Comparison of ENCODE assay signal across 8 cellular contexts in the genomic region with DNA sequence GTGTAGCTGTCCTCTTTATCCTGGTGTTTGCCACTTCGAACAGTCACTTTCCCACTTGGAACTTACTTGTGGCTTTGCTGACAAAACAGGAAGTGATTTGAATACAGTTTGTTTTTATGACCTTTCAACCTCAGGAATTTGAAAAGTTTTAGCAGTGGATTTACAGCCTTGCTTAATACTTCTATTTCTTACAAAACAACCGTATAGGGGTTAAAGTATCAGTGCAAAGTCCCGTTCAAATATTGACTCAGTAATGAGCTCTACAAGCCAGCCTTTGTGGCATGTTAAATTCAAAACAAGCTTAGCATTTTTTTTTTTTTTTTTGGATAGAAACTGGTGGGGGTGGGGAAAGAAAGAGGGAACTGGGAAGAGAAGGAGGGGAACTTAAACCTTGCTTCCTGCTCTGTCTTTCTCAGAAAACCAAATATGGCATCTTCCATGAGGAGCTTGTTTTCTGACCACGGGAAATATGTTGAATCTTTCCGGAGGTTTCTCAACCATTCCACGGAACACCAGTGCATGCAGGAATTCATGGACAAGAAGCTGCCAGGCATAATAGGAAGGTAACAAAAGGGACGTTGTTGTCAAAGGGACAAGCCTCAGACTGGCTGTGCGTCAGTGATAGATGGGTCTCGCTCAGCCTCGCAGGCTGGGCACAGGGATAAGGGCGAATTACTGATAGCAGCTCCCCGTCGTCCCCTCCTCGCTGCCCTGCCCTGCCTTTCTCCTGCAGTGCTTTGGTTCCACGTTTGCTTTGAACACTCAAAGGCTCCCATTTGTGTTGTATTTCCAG. TPM values are rescaled to one million over a fixed set of nuclear protein-coding genes. Genes with fewer than 3 reads are reported as not detected.
DNase-seq lines count a peak whose midpoint lies in the region; ATAC-seq, FAIRE-seq and TF ChIP-seq lines count a peak whose summit lies in the region.

TSS of gene HNMT (plus strand) at position 408 of the 793 bp plus-strand sequence. CDS start at position 427, 19 bp downstream.

- peak in 1 of 2 experiments; percentile 34; a peak in 1 of 5 replicates for TF ChIP-seq RAD21 in A549 (conservative IDR thresholded peaks at IDR 0.05 in 1 of 2, IDR thresholded peaks at IDR 0.05 in 1 of 2)

- H3K9me3 ChIP-seq in A549 (no peaks in the 10 kb centered on the region), HUES6 (ENCODE audit: control insufficient read depth, insufficient read depth, low read depth, low read length) (no peaks in the 10 kb centered on the region; the same call in 1 of the 2 replicates), ascending aorta (no peaks in the 10 kb centered on the region), right cardiac atrium (ENCODE audit: control insufficient read depth, low read length) (no peaks in the 10 kb centered on the region), WERI-Rb-1 (ENCODE audit: severe bottlenecking) (peaks cover 2% of the 10 kb centered on the region)

- peak; percentile 7 to 66 for DNase-seq in A549 (ENCODE audit: low read depth in 1 of 2, low spot score in 1 of 2)
- DNase-seq in ascending aorta (ENCODE audit: low spot score in 2 of 2): peak in 1 of 2 donors; percentile 71
- DNase-seq in right cardiac atrium: peak; percentile 53 to 72 (median 71)
- DNase-seq in WERI-Rb-1: no peak
- no peak for DNase-seq in cortex of kidney (lab: John Stamatoyannopoulos, UW)

- no peaks in the 10 kb centered on the region for H3K4me1 Mint-ChIP-seq in stimulated activated memory B cell treated with anti-CD40 and anti-IgM and Interleukin-4, amounts not matched to agents 10 μg/mL and 1 μg/mL and 100 μg/mL, for 72 hours

- H3K27me3 ChIP-seq in HUES6 (ENCODE audit: control insufficient read depth, insufficient read depth, low read length) (no peaks in the 10 kb centered on the region), ascending aorta (no peaks in the 10 kb centered on the region), right cardiac atrium (ENCODE audit: control insufficient read depth, insufficient read depth) (no peaks in the 10 kb centered on the region), rectal smooth muscle tissue (ENCODE audit: control insufficient read depth, insufficient read depth, low read length) (no peaks in the 10 kb centered on the region), WERI-Rb-1 (ENCODE audit: insufficient read depth, low read depth, severe bottlenecking) (no peaks in the 10 kb centered on the region)

- intact Hi-C loops in ascending aorta (cut with DNase I): loop anchor here (5.0 to 10.0 kb wide), 2 partner anchors 281 to 538 kb away; partner anchors contain the start of gene SPOPL
- intact Hi-C loops in right cardiac atrium (cut with DNase I): no loop called here

- POLR2A ChIA-PET in A549 (lab: Yijun Ruan, JAX): interaction anchor here (0.6 kb wide), 1 partner anchor 68 kb away, joined by 3 read pairs; no protein-coding TSS in a partner anchor

- H3K4me3 ChIP-seq in A549: peak within 1 kb of the TSS; percentile 24; the same call in 1 of the 3 replicates
- peak within 1 kb of the TSS; percentile 48 for H3K4me3 ChIP-seq in HUES6 (ENCODE audit: low read depth, low read length)
- peak within 1 kb of the TSS; percentile 45 to 75 for H3K4me3 ChIP-seq in ascending aorta
- peak within 1 kb of the TSS; percentile 65 for H3K4me3 ChIP-seq in right cardiac atrium (ENCODE audit: low read length)
- peak within 1 kb of the TSS; percentile 95 for H3K4me3 ChIP-seq in rectal smooth muscle tissue (ENCODE audit: low read length)
- H3K4me3 ChIP-seq in WERI-Rb-1 (ENCODE audit: low read depth, low read length): no peak within 1 kb of the TSS

- no peak for TF ChIP-seq CTCF in A549 (IDR thresholded peaks at IDR 0.05)
- no peak for TF ChIP-seq CTCF in ascending aorta (IDR thresholded peaks at IDR 0.05)
- TF ChIP-seq CTCF in WERI-Rb-1 (IDR thresholded peaks at IDR 0.05; ENCODE audit: low read depth, low read length): no peak

- peaks cover 24% of the 10 kb centered on the region for H3K4me1 ChIP-seq in A549
- peaks cover 21% of the 10 kb centered on the region for H3K4me1 ChIP-seq in HUES6 (ENCODE audit: control insufficient read depth, insufficient read depth, low read length)
- H3K4me1 ChIP-seq in ascending aorta: peaks cover 0 to 18% of the 10 kb centered on the region in 2 donors
- peaks cover 3% of the 10 kb centered on the region for H3K4me1 ChIP-seq in right cardiac atrium (ENCODE audit: control insufficient read depth, insufficient read depth, low read length)
- H3K4me1 ChIP-seq in rectal smooth muscle tissue (ENCODE audit: control insufficient read depth, insufficient read depth, low read length): peaks cover 7% of the 10 kb centered on the region

- H3K27ac ChIP-seq in A549 (peak within 1 kb of the TSS; percentile 49 to 68), HUES6 (ENCODE audit: low read depth, low read length) (peak within 1 kb of the TSS; percentile 72), ascending aorta (peak within 1 kb of the TSS; percentile 90 to 93), right cardiac atrium (ENCODE audit: low read length) (peak within 1 kb of the TSS; percentile 99), rectal smooth muscle tissue (ENCODE audit: low read depth, low read length) (peak within 1 kb of the TSS; percentile 83), WERI-Rb-1 (no peak within 1 kb of the TSS)

- peaks cover 10% of the 10 kb centered on the region for H3K27me3 Mint-ChIP-seq in stimulated activated memory B cell treated with anti-CD40 and anti-IgM and Interleukin-4, amounts not matched to agents 10 μg/mL and 1 μg/mL and 100 μg/mL, for 72 hours

- no peak for TF ChIP-seq POLR2A in A549 (IDR thresholded peaks at IDR 0.05; ENCODE audit: low read length)

- H3K36me3 Mint-ChIP-seq in stimulated activated memory B cell treated with anti-CD40 and anti-IgM and Interleukin-4, amounts not matched to agents 10 μg/mL and 1 μg/mL and 100 μg/mL, for 72 hours: no peaks in the 10 kb centered on the region

- 41% methylated on average over 15 of the region's 15 CpGs for WGBS in A549 (ENCODE audit: missing lambda C conversion rate)
- 3% methylated on average over 15 of the region's 15 CpGs for WGBS in right cardiac atrium

- H3K36me3 ChIP-seq in HUES6 (ENCODE audit: control insufficient read depth, insufficient read depth, low read length) (no peaks in the 10 kb centered on the region), ascending aorta (no peaks in the 10 kb centered on the region), rectal smooth muscle tissue (ENCODE audit: control insufficient read depth, insufficient read depth, low read length) (no peaks in the 10 kb centered on the region), WERI-Rb-1 (no peaks in the 10 kb centered on the region)

- CTCF ChIA-PET in A549 (lab: Yijun Ruan, JAX): interaction anchor here (0.8 to 1.7 kb wide), 3 partner anchors 9 to 822 kb away, joined by 3 to 8 read pairs (median 4); no protein-coding TSS in a partner anchor

- TF ChIP-seq EP300 in A549 (IDR thresholded peaks at IDR 0.05): no peak

- H3K9ac ChIP-seq in HUES6 (ENCODE audit: low read length) (peak within 1 kb of the TSS; percentile 77), rectal smooth muscle tissue (ENCODE audit: low read length) (peak within 1 kb of the TSS; percentile 61)

- no peak within 1 kb of the TSS for H3K27ac Mint-ChIP-seq in stimulated activated memory B cell treated with anti-CD40 and anti-IgM and Interleukin-4, amounts not matched to agents 10 μg/mL and 1 μg/mL and 100 μg/mL, for 72 hours

- H3K9me3 Mint-ChIP-seq in stimulated activated memory B cell treated with anti-CD40 and anti-IgM and Interleukin-4, amounts not matched to agents 10 μg/mL and 1 μg/mL and 100 μg/mL, for 72 hours: peaks cover 3% of the 10 kb centered on the region

- FAIRE-seq in A549 (lab: Jason Lieb, UNC): no peak

- H3K4me3 Mint-ChIP-seq in stimulated activated memory B cell treated with anti-CD40 and anti-IgM and Interleukin-4, amounts not matched to agents 10 μg/mL and 1 μg/mL and 100 μg/mL, for 72 hours: no peak within 1 kb of the TSS

- ATAC-seq in A549 (peak; percentile 66 to 83; a peak in 5 of 6 replicates), right cardiac atrium (peak; percentile 79 to 89)
- no peak for ATAC-seq in stimulated activated memory B cell treated with anti-CD40 and anti-IgM and Interleukin-4, amounts not matched to agents 10 μg/mL and 1 μg/mL and 100 μg/mL, for 72 hours

- H3K4me2 ChIP-seq in A549: peak within 1 kb of the TSS; percentile 66

TF ChIP-seq in A549, 52 proteins besides CTCF, POLR2A, EP300 and RAD21 (continues in another document):
- TF ChIP-seq JUNB (IDR thresholded peaks at IDR 0.05): peak; percentile 40; the same call in 1 of the 2 replicates
- TF ChIP-seq, protein P1, sequence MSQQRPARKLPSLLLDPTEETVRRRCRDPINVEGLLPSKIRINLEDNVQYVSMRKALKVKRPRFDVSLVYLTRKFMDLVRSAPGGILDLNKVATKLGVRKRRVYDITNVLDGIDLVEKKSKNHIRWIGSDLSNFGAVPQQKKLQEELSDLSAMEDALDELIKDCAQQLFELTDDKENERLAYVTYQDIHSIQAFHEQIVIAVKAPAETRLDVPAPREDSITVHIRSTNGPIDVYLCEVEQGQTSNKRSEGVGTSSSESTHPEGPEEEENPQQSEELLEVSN (IDR thresholded peaks at IDR 0.05; ENCODE audit: borderline replicate concordance, low read depth): no peak
- TF ChIP-seq PBX3 (IDR thresholded peaks at IDR 0.05): no peak
- TF ChIP-seq FOSL2 (IDR thresholded peaks at IDR 0.05): 0 out of 2 replicates have a peak, but pooled peaks have one; percentile 7
- no peak for TF ChIP-seq FOSL2 (CRISPR knock-in tag; IDR thresholded peaks at IDR 0.05)
- peak; percentile 48 to 74; a peak in 3 of 4 replicates for TF ChIP-seq CEBPB (IDR thresholded peaks at IDR 0.05)
- TF ChIP-seq MAFK (IDR thresholded peaks at IDR 0.05; ENCODE audit: partially characterized antibody): no peak
- TF ChIP-seq HOXA7 (CRISPR knock-in tag; IDR thresholded peaks at IDR 0.05): no peak
- no peak for TF ChIP-seq RARB (CRISPR knock-in tag; IDR thresholded peaks at IDR 0.05)
- TF ChIP-seq CHD2 (IDR thresholded peaks at IDR 0.05; ENCODE audit: low read length, partially characterized antibody): no peak

RNA-seq across cellular contexts. Expression of gene HNMT, which starts in this region (rescaled TPM):
- polyA plus RNA-seq in A549 (2011; rRNA removed) (5.5 and 7.0 TPM in 2 replicates), A549 (2017; fragmentation: RNase III; extraction: RNeasy Plus Mini Kit Qiagen cat#74134 plus additional on column Dnase treatment) (1.5 to 3.0 TPM (median 1.8 TPM) in 3 replicates), right cardiac atrium (13.7 TPM)
- 0.80 and 1.1 TPM in 2 replicates for polyA plus RNA-seq in A549 (2012; cell fraction: cytosol; rRNA removed)
- 0.23 and 0.24 TPM in 2 replicates for polyA plus RNA-seq in A549 (2012; cell fraction: nucleus; rRNA removed)
- polyA minus RNA-seq in A549 (2011; rRNA and poly(A)+ RNA removed): 0.88 and 1.1 TPM in 2 replicates
- total RNA-seq in ascending aorta (22.2 TPM), right cardiac atrium (10 to 100 TPM; 18.5 to 25.6 (median 23.8) TPM)

Comparison
In these comparisons a context has a peak if more than half of its experiments do, and no peak if none do; other contexts are left out.
1. DNase-seq: peak in A549 (2 of 2) and right cardiac atrium (3 of 3); none in WERI-Rb-1 (single experiment) and cortex of kidney (single experiment).